ENCODE assay signal across 8 cellular contexts in the genomic region with DNA sequence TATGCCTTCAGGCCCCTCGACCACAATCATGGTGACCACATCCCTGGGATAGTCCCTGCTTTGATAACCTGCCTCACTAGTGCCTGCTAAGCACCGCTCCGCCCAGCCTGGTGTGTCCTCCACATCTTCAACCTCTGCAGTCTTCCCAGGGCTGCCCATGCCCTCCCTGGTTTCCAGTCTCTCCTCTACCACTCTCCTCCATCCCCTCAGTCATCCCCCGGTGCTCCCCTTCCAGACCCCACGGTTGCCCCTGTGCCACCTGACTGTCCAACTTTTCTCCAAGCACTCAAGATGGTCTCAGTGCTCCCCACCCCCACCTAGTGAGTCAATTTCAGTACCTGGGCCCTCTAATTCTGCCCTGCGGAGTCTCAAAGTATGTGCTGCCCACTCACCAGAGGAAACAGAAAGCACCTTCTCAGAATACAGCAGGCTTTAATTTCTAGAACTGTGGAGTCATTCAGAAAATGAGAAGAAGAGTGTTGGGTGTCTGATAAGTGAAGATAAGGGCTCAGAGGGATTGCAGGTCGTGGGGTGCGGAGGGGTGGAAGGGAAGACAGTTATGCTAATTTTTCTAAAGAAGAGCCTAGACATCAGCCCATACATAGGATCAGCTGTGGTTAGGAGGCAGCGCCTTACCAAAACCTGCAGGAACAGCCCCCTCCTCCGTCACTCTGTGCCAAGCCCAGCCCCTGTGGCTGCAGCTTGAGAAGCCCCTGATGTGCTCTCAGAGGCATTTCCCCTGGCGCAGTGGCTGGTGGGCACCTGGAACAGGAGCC. TPM values are rescaled to one million over a fixed set of nuclear protein-coding genes. Genes with fewer than 3 reads are reported as not detected.
DNase-seq lines count a peak whose midpoint lies in the region; ATAC-seq and TF ChIP-seq lines count a peak whose summit lies in the region.

No MANE protein-coding gene starts in this region.

- no peaks in the 10 kb centered on the region for H3K9me3 ChIP-seq in osteoblast (ENCODE audit: low read depth, low read length)

- ATAC-seq in GM18870 (IDR thresholded peaks at IDR 0.05; ENCODE audit: unreplicated experiment), result peak; percentile 66
- peak; percentile 57 for ATAC-seq in HG03045 (IDR thresholded peaks at IDR 0.05; ENCODE audit: unreplicated experiment)

- no peaks in the 10 kb centered on the region for H3K79me2 ChIP-seq in osteoblast (ENCODE audit: insufficient read depth, low read length)

- H3K4me3 ChIP-seq in osteoblast (ENCODE audit: insufficient read depth, low read length), result no peak overlapping the region

- H4K20me1 ChIP-seq in osteoblast (ENCODE audit: insufficient read depth, low read length), result no peaks in the 10 kb centered on the region

- DNase-seq in activated CD4-positive, alpha-beta T cell treated with anti-CD3 and anti-CD28 coated beads, Interleukin-2, amount 50 U/mL, for 24 hours (ENCODE audit: low read depth in 1 of 2, low spot score in 1 of 2), result peak; percentile 47 to 75
- DNase-seq in osteoblast (ENCODE audit: insufficient read length, low spot score, missing footprints), result peak; percentile 11
- DNase-seq in NCI-H345 (lab: John Stamatoyannopoulos, UW), result no peak
- DNase-seq in NCI-H526 treated with DMSO at 0.1 percent for 48 hours (lab: John Stamatoyannopoulos, UW), result no peak
- DNase-seq in globus pallidus (ENCODE audit: low spot score), result no peak
- DNase-seq in NCI-H187 (lab: John Stamatoyannopoulos, UW), result no peak

- H3K27ac ChIP-seq in osteoblast (ENCODE audit: low read depth, low read length), result no peak overlapping the region

- no peak overlapping the region for H3K4me2 ChIP-seq in osteoblast (ENCODE audit: insufficient read depth, low read length)

- H3K4me1 ChIP-seq in osteoblast (ENCODE audit: insufficient read depth, low read length), result no peaks in the 10 kb centered on the region

- H2AFZ ChIP-seq in osteoblast (ENCODE audit: low read length), result no peak overlapping the region

- no peaks in the 10 kb centered on the region for H3K36me3 ChIP-seq in osteoblast (ENCODE audit: insufficient read depth, low read length)

- no peaks in the 10 kb centered on the region for H3K27me3 ChIP-seq in osteoblast (ENCODE audit: insufficient read depth, low read length)

- TF ChIP-seq CTCF in osteoblast (IDR thresholded peaks at IDR 0.05; ENCODE audit: extremely low read depth, low read depth, low read length), result no peak

RNA-seq across cellular contexts. Expression of gene CAB39, which starts 53.6 kb away (rescaled TPM):
- 53.2 and 56.6 TPM in 2 replicates for total RNA-seq in osteoblast

Comparison
In these comparisons a context has a peak if more than half of its experiments do, and no peak if none do; other contexts are left out.
1. DNase-seq: peak in activated CD4-positive, alpha-beta T cell treated with anti-CD3 and anti-CD28 coated beads, Interleukin-2, amount 50 U/mL, for 24 hours (2 of 2) and osteoblast (single experiment); none in NCI-H345 (single experiment), NCI-H526 treated with DMSO at 0.1 percent for 48 hours (single experiment), globus pallidus (single experiment) and NCI-H187 (0 of 2).